16 cellular contexts compared by ENCODE assay signal in genomic region chr16:24652209-24652712, GRCh38.
A peak's percentile ranks its signal among the peaks of the same experiment; 100 is the strongest.
DNase-seq lines count a peak whose midpoint lies in the region; ATAC-seq and TF ChIP-seq lines count a peak whose summit lies in the region.
"Had no signal": no experiment of that assay in that cellular context is flagged by ENCODE, and none has a peak within 500 bp of the region (broad histone marks: within the 10 kb centered on the region; RNA-seq: fewer than 3 reads in every experiment).

No MANE protein-coding gene starts in this region.

- H3K79me2 ChIP-seq in osteoblast (ENCODE audit: insufficient read depth, low read length), result no peaks in the 10 kb centered on the region

- no peak overlapping the region for H3K4me2 ChIP-seq in osteoblast (ENCODE audit: insufficient read depth, low read length)
- H3K4me2 ChIP-seq: BLaER1 had no signal

- no peaks in the 10 kb centered on the region for H3K27me3 Mint-ChIP-seq in activated CD4-positive, alpha-beta memory T cell treated with anti-CD3 and anti-CD28 coated beads, Interleukin-2, amount 10 ng/mL, durations not matched to agents 7 days and 5 days

- CTCF ChIA-PET in activated CD4-positive, alpha-beta memory T cell treated with anti-CD3 and anti-CD28 coated beads, Interleukin-2, amount 10 ng/mL, durations not matched to agents 7 days and 5 days (lab: Charles Lee), result no interaction called here

- H3K27ac ChIP-seq in WERI-Rb-1, result peak overlapping the region; percentile 63
- no peak overlapping the region for H3K27ac ChIP-seq in osteoblast (ENCODE audit: low read depth, low read length)
- H3K27ac ChIP-seq: BLaER1, RWPE1, SJCRH30 had no signal

- no peak overlapping the region for H3K4me3 Mint-ChIP-seq in activated CD4-positive, alpha-beta memory T cell treated with anti-CD3 and anti-CD28 coated beads, Interleukin-2, amount 10 ng/mL, durations not matched to agents 7 days and 5 days
- H3K4me3 Mint-ChIP-seq: T-cell had no signal

- peaks cover 3% of the 10 kb centered on the region for H3K9me3 ChIP-seq in WERI-Rb-1 (ENCODE audit: severe bottlenecking)
- no peaks in the 10 kb centered on the region for H3K9me3 ChIP-seq in osteoblast (ENCODE audit: low read depth, low read length)
- H3K9me3 ChIP-seq: BLaER1, SJCRH30 had no signal

- H3K4me3 ChIP-seq in WERI-Rb-1 (ENCODE audit: low read depth, low read length) (peak overlapping the region; percentile 11), osteoblast (ENCODE audit: insufficient read depth, low read length) (no peak overlapping the region)
- H3K4me3 ChIP-seq: BLaER1, SJCRH30 had no signal

- TF ChIP-seq CTCF in WERI-Rb-1 (IDR thresholded peaks at IDR 0.05; ENCODE audit: low read depth, low read length) (no peak), osteoblast (IDR thresholded peaks at IDR 0.05; ENCODE audit: extremely low read depth, low read depth, low read length) (no peak)

- H3K27ac Mint-ChIP-seq in activated CD4-positive, alpha-beta memory T cell treated with anti-CD3 and anti-CD28 coated beads, Interleukin-2, amount 10 ng/mL, durations not matched to agents 7 days and 5 days, result no peak overlapping the region
- H3K27ac Mint-ChIP-seq: T-cell had no signal

- POLR2A ChIA-PET in activated CD4-positive, alpha-beta memory T cell treated with anti-CD3 and anti-CD28 coated beads, Interleukin-2, amount 10 ng/mL, durations not matched to agents 7 days and 5 days (lab: Charles Lee), result no interaction called here

- no peaks in the 10 kb centered on the region for H3K4me1 Mint-ChIP-seq in activated CD4-positive, alpha-beta memory T cell treated with anti-CD3 and anti-CD28 coated beads, Interleukin-2, amount 10 ng/mL, durations not matched to agents 7 days and 5 days
- H3K4me1 Mint-ChIP-seq: T-cell had no signal

- H2AFZ ChIP-seq in osteoblast (ENCODE audit: low read length), result peak overlapping the region; percentile 38

- H3K27me3 ChIP-seq in WERI-Rb-1 (ENCODE audit: insufficient read depth, low read depth, severe bottlenecking) (no peaks in the 10 kb centered on the region), osteoblast (ENCODE audit: insufficient read depth, low read length) (no peaks in the 10 kb centered on the region)
- H3K27me3 ChIP-seq: BLaER1, SJCRH30 had no signal

- H3K36me3 Mint-ChIP-seq in activated CD4-positive, alpha-beta memory T cell treated with anti-CD3 and anti-CD28 coated beads, Interleukin-2, amount 10 ng/mL, durations not matched to agents 7 days and 5 days (ENCODE audit: low read depth), result no peaks in the 10 kb centered on the region
- H3K36me3 Mint-ChIP-seq: T-cell had no signal

- no peaks in the 10 kb centered on the region; the same call in 1 of the 2 replicates for H3K36me3 ChIP-seq in WERI-Rb-1
- H3K36me3 ChIP-seq in osteoblast (ENCODE audit: insufficient read depth, low read length), result no peaks in the 10 kb centered on the region
- H3K36me3 ChIP-seq: BLaER1, SJCRH30 had no signal

- H3K9me3 Mint-ChIP-seq in activated CD4-positive, alpha-beta memory T cell treated with anti-CD3 and anti-CD28 coated beads, Interleukin-2, amount 10 ng/mL, durations not matched to agents 7 days and 5 days, result no peaks in the 10 kb centered on the region
- H3K9me3 Mint-ChIP-seq: T-cell had no signal

- H3K4me1 ChIP-seq in osteoblast (ENCODE audit: insufficient read depth, low read length), result no peaks in the 10 kb centered on the region
- H3K4me1 ChIP-seq: BLaER1 had no signal

- no peaks in the 10 kb centered on the region for H4K20me1 ChIP-seq in osteoblast (ENCODE audit: insufficient read depth, low read length)
- H4K20me1 ChIP-seq: BLaER1 had no signal

- no peak for ATAC-seq in GM18868 (IDR thresholded peaks at IDR 0.05; ENCODE audit: unreplicated experiment)
- ATAC-seq: T-cell had no signal

- DNase-seq in EH (ENCODE audit: low read depth) (peak; percentile 31), M059J (ENCODE audit: low read depth) (peak; percentile 23), WERI-Rb-1 (peak; percentile 19), osteoblast (ENCODE audit: insufficient read length, low spot score, missing footprints) (no peak), SK-N-DZ (ENCODE audit: low spot score) (no peak)
- DNase-seq in activated CD4-positive, alpha-beta memory T cell treated with anti-CD3 and anti-CD28 coated beads, Interleukin-2, amount 10 ng/mL, durations not matched to agents 7 days and 5 days, result no peak
- DNase-seq: MV-4-11, NCI-H146, NCI-H2107, NCI-H446 treated with DMSO at 0.1 percent for 48 hours, NCI-H774, SJCRH30, T-cell had no signal

Comparison
In these comparisons a context has a peak if more than half of its experiments do, and no peak if none do; other contexts are left out.
1. DNase-seq: peak in EH (single experiment), M059J (single experiment) and WERI-Rb-1 (single experiment); none in osteoblast (single experiment), SK-N-DZ (single experiment) and activated CD4-positive, alpha-beta memory T cell treated with anti-CD3 and anti-CD28 coated beads, Interleukin-2, amount 10 ng/mL, durations not matched to agents 7 days and 5 days (single experiment).